ENCODE assay signal across 8 cellular contexts in the genomic region with DNA sequence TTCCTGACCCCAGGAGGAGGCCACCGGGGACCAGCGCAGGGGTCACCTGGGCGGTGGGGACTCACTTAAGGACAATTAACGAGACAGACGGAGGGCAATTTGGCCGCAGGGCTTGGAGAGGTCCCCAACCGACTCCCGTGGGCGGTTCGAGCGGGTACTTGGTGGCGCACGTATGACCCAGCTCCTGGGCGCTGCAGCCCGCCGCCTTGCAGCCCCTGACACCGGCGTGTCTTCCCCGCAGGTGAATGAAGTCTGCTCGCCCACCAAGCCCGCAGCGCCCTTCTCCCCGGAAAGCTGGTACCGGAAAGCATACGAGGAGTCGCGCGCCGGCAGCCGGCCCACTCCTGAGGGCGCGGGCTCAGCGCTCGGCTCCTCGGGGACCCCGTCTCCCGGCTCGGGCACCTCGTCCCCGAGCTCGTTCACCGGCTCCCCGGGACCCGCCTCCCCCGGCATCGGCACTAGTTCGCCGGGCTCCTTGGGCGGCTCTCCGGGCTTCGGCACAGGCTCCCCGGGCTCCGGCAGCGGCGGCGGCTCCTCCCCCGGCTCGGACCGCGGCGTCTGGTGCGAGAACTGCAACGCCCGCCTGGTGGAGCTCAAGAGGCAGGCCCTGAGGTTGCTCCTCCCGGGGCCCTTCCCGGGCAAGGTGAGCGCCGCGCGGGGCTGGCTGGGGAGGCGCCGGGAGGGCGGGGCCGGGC. TPM values are rescaled to one million over a fixed set of nuclear protein-coding genes. Genes with fewer than 3 reads are reported as not detected.
A peak's percentile ranks its signal among the peaks of the same experiment; 100 is the strongest.
DNase-seq lines count a peak whose midpoint lies in the region; ATAC-seq and TF ChIP-seq lines count a peak whose summit lies in the region.

No MANE protein-coding gene starts in this region.

- DNase-seq in NCI-H524 (lab: John Stamatoyannopoulos, UW) = peak; percentile 74 to 78
- DNase-seq in NCI-H524 treated with DMSO at 0.1 percent for 48 hours (lab: John Stamatoyannopoulos, UW) = no peak
- peak; percentile 77 to 87 for DNase-seq in NCI-H1930 (lab: John Stamatoyannopoulos, UW)
- DNase-seq in UCSD-AML1 (lab: John Stamatoyannopoulos, UW; ENCODE audit: unreplicated experiment) = peak; percentile 88
- peak; percentile 87 to 90 (median 88) for DNase-seq in body of pancreas
- DNase-seq in skeletal muscle cell (ENCODE audit: low read depth) = no peak

- WGBS in body of pancreas, 2 donors = 0 to 1% methylated on average over 19 to 55 of the region's 74 CpGs

- TF ChIP-seq CTCF in body of pancreas (IDR thresholded peaks at IDR 0.05) = peak; percentile 62 to 94 (median 82)

- peak in 1 of 3 donors; percentile 12 for TF ChIP-seq POLR2A in body of pancreas (IDR thresholded peaks at IDR 0.05)

- H3K9ac ChIP-seq in iPS-15b (ENCODE audit: low read depth, low read length) = no peak overlapping the region

- H3K4me1 ChIP-seq in body of pancreas (peaks cover 43% of the 10 kb centered on the region), iPS-15b (ENCODE audit: control insufficient read depth, insufficient read depth, low read length) (no peaks in the 10 kb centered on the region)

- no peak overlapping the region for H3K27ac ChIP-seq in body of pancreas

- H3K36me3 ChIP-seq in body of pancreas (replicated peaks in 1 of 2; ENCODE audit: insufficient read depth in 1 of 2, low read depth in 2 of 2) (no peaks in the 10 kb centered on the region), iPS-15b (ENCODE audit: control insufficient read depth, insufficient read depth, low read length) (no peaks in the 10 kb centered on the region)

- intact Hi-C loops in body of pancreas (cut with DNase I) = loop anchor here (5.0 to 10.0 kb wide), 2 partner anchors 229 to 851 kb away; no protein-coding TSS in a partner anchor

- peak; percentile 86 for ATAC-seq in HG02973 (IDR thresholded peaks at IDR 0.05; ENCODE audit: unreplicated experiment)
- peak; percentile 92 for ATAC-seq in body of pancreas

- no peaks in the 10 kb centered on the region for H3K9me3 ChIP-seq in body of pancreas
- H3K9me3 ChIP-seq in iPS-15b (ENCODE audit: control insufficient read depth, insufficient read depth, low read length) = no peaks in the 10 kb centered on the region

- H3K27me3 ChIP-seq in body of pancreas = peaks cover 0 to 4% of the 10 kb centered on the region in 2 donors
- H3K27me3 ChIP-seq in iPS-15b (ENCODE audit: control insufficient read depth, insufficient read depth, low read length) = peaks cover 57% of the 10 kb centered on the region

- H3K4me3 ChIP-seq in body of pancreas = peak overlapping the region in 1 of 2 donors; percentile 33
- H3K4me3 ChIP-seq in iPS-15b (ENCODE audit: low read depth, low read length) = peak overlapping the region; percentile 51
- peak overlapping the region; percentile 82 for H3K4me3 ChIP-seq in skeletal muscle cell (ENCODE audit: low read depth, low read length)

RNA-seq across cellular contexts. Expression of a gene that starts 1.4 kb away (rescaled TPM):
- total RNA-seq in body of pancreas = 1 to 10 TPM in 1 of 2 donors, under 1 TPM in 1; 0.78 to 4.6 TPM

Comparison
In these comparisons a context has a peak if more than half of its experiments do, and no peak if none do; other contexts are left out.
1. DNase-seq: peak in NCI-H524 (2 of 2), NCI-H1930 (2 of 2), UCSD-AML1 (single experiment) and body of pancreas (4 of 4); none in NCI-H524 treated with DMSO at 0.1 percent for 48 hours (single experiment) and skeletal muscle cell (single experiment).